ENCODE assay signal across 20 cellular contexts in genomic region chr17:52505601-52506000, GRCh38.
"Had no signal": no experiment of that assay in that cellular context is flagged by ENCODE, and none has a peak within 500 bp of the region (broad histone marks: within the 10 kb centered on the region; RNA-seq: fewer than 3 reads in every experiment).

No MANE protein-coding gene starts in this region.

- DNase-seq: dermis blood vessel endothelial cell; dorsolateral prefrontal cortex; effector CD4-positive, alpha-beta T cell; effector memory CD4-positive, alpha-beta T cell; endodermal cell; glutamatergic neuron; head of caudate nucleus; heart right ventricle; hippocampal formation; left cardiac atrium; left lung; left ventricle myocardium superior; lower lobe of right lung; mesenchymal stem cell; mucosa of descending colon; naive B cell had no signal

- H3K4me1 ChIP-seq: esophagus muscularis mucosa, foreskin keratinocyte, heart right ventricle, left lung, lower lobe of right lung had no signal

- H3K4me3 Mint-ChIP-seq: endodermal cell, mesothelial cell of epicardium, naive B cell had no signal

- H3K4me3 ChIP-seq: coronary artery, dorsolateral prefrontal cortex, esophagus muscularis mucosa, heart right ventricle, left lung, lower lobe of right lung, mucosa of descending colon had no signal

- H3K27ac ChIP-seq: coronary artery, dorsolateral prefrontal cortex, esophagus muscularis mucosa, foreskin keratinocyte, heart right ventricle, left lung, lower lobe of right lung had no signal

- H3K36me3 Mint-ChIP-seq: mesothelial cell of epicardium, naive B cell had no signal

- H3K4me1 Mint-ChIP-seq: endodermal cell, naive B cell had no signal

- H3K27me3 Mint-ChIP-seq: naive B cell had no signal

- ATAC-seq: foreskin keratinocyte, heart right ventricle, left cardiac atrium, left lung, left ventricle myocardium superior, lower lobe of right lung, mucosa of descending colon had no signal

- H3K9me3 Mint-ChIP-seq: endodermal cell had no signal

- H3K9me3 ChIP-seq: esophagus muscularis mucosa, lower lobe of right lung, mucosa of descending colon had no signal

- H3K36me3 ChIP-seq: esophagus muscularis mucosa, heart right ventricle, left lung, lower lobe of right lung had no signal

- H3K27ac Mint-ChIP-seq: endodermal cell, mesothelial cell of epicardium, naive B cell had no signal

- H3K27me3 ChIP-seq: esophagus muscularis mucosa, foreskin keratinocyte, left lung had no signal
